In genomic region chr2:156320491-156320896, GRCh38 we compare ENCODE assay signal across 10 cellular contexts. TPM values are rescaled to one million over a fixed set of nuclear protein-coding genes. Genes with fewer than 3 reads are reported as not detected.
A peak's percentile ranks its signal among the peaks of the same experiment; 100 is the strongest.
DNase-seq lines count a peak whose midpoint lies in the region; ATAC-seq and TF ChIP-seq lines count a peak whose summit lies in the region.
"Had no signal": no experiment of that assay in that cellular context is flagged by ENCODE, and none has a peak within 500 bp of the region (broad histone marks: within the 10 kb centered on the region; RNA-seq: fewer than 3 reads in every experiment).

No MANE protein-coding gene starts in this region.

- H3K4me1 ChIP-seq in duodenal mucosa (ENCODE audit: control insufficient read depth in 1 of 2, insufficient read depth in 2 of 2, low read length in 2 of 2) (peaks cover 15 to 20% of the 10 kb centered on the region in 2 donors), mucosa of rectum (ENCODE audit: control insufficient read depth in 2 of 2, insufficient read depth in 2 of 2, low read length in 2 of 2) (peaks cover 7 to 19% of the 10 kb centered on the region in 2 donors)

- H3K27me3 ChIP-seq in duodenal mucosa (ENCODE audit: control insufficient read depth in 1 of 2, insufficient read depth in 2 of 2, low read length in 2 of 2) (peaks cover 19 to 25% of the 10 kb centered on the region in 2 donors), mucosa of rectum (ENCODE audit: control insufficient read depth in 2 of 2, insufficient read depth in 2 of 2, low read length in 2 of 2) (peaks cover 5 to 16% of the 10 kb centered on the region in 2 donors)

- H3K4me3 ChIP-seq in duodenal mucosa (ENCODE audit: low read depth in 1 of 2, low read length in 2 of 2) (peak overlapping the region; percentile 79 to 80), mucosa of rectum (ENCODE audit: low read length in 2 of 2) (peak overlapping the region; percentile 65 to 73)
- H3K4me3 ChIP-seq: BLaER1 treated with 17β-estradiol and CSF1 and Interleukin-3, amounts not matched to agents 10 nM and 100 nM had no signal

- H3K27me3 Mint-ChIP-seq in activated CD8-positive, alpha-beta T cell treated with anti-CD3 and anti-CD28 coated beads for 36 hours = peaks cover 70% of the 10 kb centered on the region
- H3K27me3 Mint-ChIP-seq in activated CD8-positive, alpha-beta T cell treated with anti-CD3 and anti-CD28 coated beads, Interleukin-2, amount 10 ng/mL, durations not matched to agents 7 days and 5 days (ENCODE audit: low read depth) = peaks cover 75% of the 10 kb centered on the region
- peaks cover 85% of the 10 kb centered on the region for H3K27me3 Mint-ChIP-seq in type B pancreatic cell

- peak overlapping the region; percentile 52 for H3K27ac ChIP-seq in duodenal mucosa (ENCODE audit: low read depth, low read length)
- peak overlapping the region; percentile 50 to 61 for H3K27ac ChIP-seq in mucosa of rectum (ENCODE audit: low read depth in 2 of 2, low read length in 2 of 2)
- H3K27ac ChIP-seq: BLaER1 treated with 17β-estradiol and CSF1 and Interleukin-3, amounts not matched to agents 10 nM and 100 nM had no signal

- H3K36me3 ChIP-seq in duodenal mucosa (ENCODE audit: control insufficient read depth in 1 of 2, insufficient read depth in 2 of 2, low read length in 2 of 2) = peaks cover 0 to under 1% of the 10 kb centered on the region in 2 donors
- peaks cover 0 to 1% of the 10 kb centered on the region in 2 donors for H3K36me3 ChIP-seq in mucosa of rectum (ENCODE audit: control insufficient read depth in 2 of 2, insufficient read depth in 2 of 2, low read length in 2 of 2)

- no peak for TF ChIP-seq CTCF in activated CD8-positive, alpha-beta T cell treated with anti-CD3 and anti-CD28 coated beads for 36 hours (IDR thresholded peaks at IDR 0.05)
- peak; percentile 3 for TF ChIP-seq CTCF in type B pancreatic cell (conservative IDR thresholded peaks at IDR 0.05)

- peaks cover 36% of the 10 kb centered on the region for H3K4me1 Mint-ChIP-seq in activated CD8-positive, alpha-beta T cell treated with anti-CD3 and anti-CD28 coated beads for 36 hours (ENCODE audit: low read depth)
- peaks cover 37% of the 10 kb centered on the region for H3K4me1 Mint-ChIP-seq in activated CD8-positive, alpha-beta T cell treated with anti-CD3 and anti-CD28 coated beads, Interleukin-2, amount 10 ng/mL, durations not matched to agents 7 days and 5 days (ENCODE audit: low read depth)
- peaks cover 3% of the 10 kb centered on the region for H3K4me1 Mint-ChIP-seq in type B pancreatic cell (ENCODE audit: unreplicated experiment)

- H3K9ac ChIP-seq in duodenal mucosa (ENCODE audit: low read depth in 1 of 2, low read length in 2 of 2) = peak overlapping the region; percentile 55 to 76
- H3K9ac ChIP-seq in mucosa of rectum (ENCODE audit: low read depth in 1 of 2, low read length in 2 of 2) = peak overlapping the region; percentile 15 to 63
- H3K9ac ChIP-seq: BLaER1 treated with 17β-estradiol and CSF1 and Interleukin-3, amounts not matched to agents 10 nM and 100 nM had no signal

- no peak for DNase-seq in activated CD8-positive, alpha-beta T cell treated with anti-CD3 and anti-CD28 coated beads for 36 hours
- DNase-seq in activated CD8-positive, alpha-beta T cell treated with anti-CD3 and anti-CD28 coated beads, Interleukin-2, amount 10 ng/mL, durations not matched to agents 7 days and 5 days = no peak
- DNase-seq in type B pancreatic cell (ENCODE audit: extremely low spot score, unreplicated experiment) (no peak), putamen (ENCODE audit: low spot score) (no peak), NCI-H2196 treated with DMSO at 0.1 percent for 48 hours (lab: John Stamatoyannopoulos, UW; ENCODE audit: unreplicated experiment) (no peak), DMS79 treated with DMSO at 0.1 percent for 48 hours (lab: John Stamatoyannopoulos, UW) (no peak)
- DNase-seq: anterior cingulate cortex had no signal

- no peak overlapping the region for H3K27ac Mint-ChIP-seq in activated CD8-positive, alpha-beta T cell treated with anti-CD3 and anti-CD28 coated beads for 36 hours
- H3K27ac Mint-ChIP-seq in activated CD8-positive, alpha-beta T cell treated with anti-CD3 and anti-CD28 coated beads, Interleukin-2, amount 10 ng/mL, durations not matched to agents 7 days and 5 days = no peak overlapping the region
- H3K27ac Mint-ChIP-seq in type B pancreatic cell = no peak overlapping the region

- intact Hi-C loops in activated CD8-positive, alpha-beta T cell treated with anti-CD3 and anti-CD28 coated beads for 36 hours (cut with micrococcal nuclease) = no loop called here

- POLR2A ChIA-PET in activated CD8-positive, alpha-beta T cell treated with anti-CD3 and anti-CD28 coated beads for 36 hours (lab: Charles Lee) = interaction anchor here (0.6 to 1.4 kb wide), 4 partner anchors 10 to 23 kb away, joined by 3 to 5 read pairs (median 4); no protein-coding TSS in a partner anchor
- POLR2A ChIA-PET in activated CD8-positive, alpha-beta T cell treated with anti-CD3 and anti-CD28 coated beads, Interleukin-2, amount 10 ng/mL, durations not matched to agents 7 days and 5 days (lab: Charles Lee) = no interaction called here

- no peaks in the 10 kb centered on the region for H3K9me3 ChIP-seq in duodenal mucosa (ENCODE audit: control insufficient read depth in 1 of 2, low read length in 2 of 2)
- H3K9me3 ChIP-seq in mucosa of rectum (ENCODE audit: control insufficient read depth in 2 of 2, low read length in 2 of 2) = peaks cover 0 to 3% of the 10 kb centered on the region in 2 donors

- no peak for ATAC-seq in activated CD8-positive, alpha-beta T cell treated with anti-CD3 and anti-CD28 coated beads for 36 hours
- no peak for ATAC-seq in activated CD8-positive, alpha-beta T cell treated with anti-CD3 and anti-CD28 coated beads, Interleukin-2, amount 10 ng/mL, durations not matched to agents 7 days and 5 days

- H3K36me3 Mint-ChIP-seq in activated CD8-positive, alpha-beta T cell treated with anti-CD3 and anti-CD28 coated beads for 36 hours (ENCODE audit: low read depth) = peaks cover 23% of the 10 kb centered on the region
- peaks cover 8% of the 10 kb centered on the region for H3K36me3 Mint-ChIP-seq in activated CD8-positive, alpha-beta T cell treated with anti-CD3 and anti-CD28 coated beads, Interleukin-2, amount 10 ng/mL, durations not matched to agents 7 days and 5 days (ENCODE audit: low read depth)
- H3K36me3 Mint-ChIP-seq in type B pancreatic cell = peaks cover 4% of the 10 kb centered on the region

- no peaks in the 10 kb centered on the region for H3K9me3 Mint-ChIP-seq in activated CD8-positive, alpha-beta T cell treated with anti-CD3 and anti-CD28 coated beads for 36 hours
- H3K9me3 Mint-ChIP-seq in activated CD8-positive, alpha-beta T cell treated with anti-CD3 and anti-CD28 coated beads, Interleukin-2, amount 10 ng/mL, durations not matched to agents 7 days and 5 days (ENCODE audit: insufficient read depth) = no peaks in the 10 kb centered on the region
- H3K9me3 Mint-ChIP-seq in type B pancreatic cell = no peaks in the 10 kb centered on the region

- H3K4me3 Mint-ChIP-seq in activated CD8-positive, alpha-beta T cell treated with anti-CD3 and anti-CD28 coated beads for 36 hours = peak overlapping the region; percentile 39
- no peak overlapping the region for H3K4me3 Mint-ChIP-seq in activated CD8-positive, alpha-beta T cell treated with anti-CD3 and anti-CD28 coated beads, Interleukin-2, amount 10 ng/mL, durations not matched to agents 7 days and 5 days
- H3K4me3 Mint-ChIP-seq in type B pancreatic cell = peak overlapping the region; percentile 88

- CTCF ChIA-PET in activated CD8-positive, alpha-beta T cell treated with anti-CD3 and anti-CD28 coated beads for 36 hours (lab: Charles Lee) = interaction anchor here (1.3 kb wide), 1 partner anchor 268 kb away, joined by 4 read pairs; no protein-coding TSS in a partner anchor
- CTCF ChIA-PET in activated CD8-positive, alpha-beta T cell treated with anti-CD3 and anti-CD28 coated beads, Interleukin-2, amount 10 ng/mL, durations not matched to agents 7 days and 5 days (lab: Charles Lee) = no interaction called here

RNA-seq across cellular contexts. Expression of gene NR4A2, which starts 12.0 kb away (rescaled TPM):
- 10 to 100 TPM; 57.6 to 61.6 TPM for total RNA-seq in activated CD8-positive, alpha-beta T cell treated with anti-CD3 and anti-CD28 coated beads for 36 hours
- total RNA-seq in activated CD8-positive, alpha-beta T cell treated with anti-CD3 and anti-CD28 coated beads, Interleukin-2, amount 10 ng/mL, durations not matched to agents 7 days and 5 days = 1 to 10 TPM; 1.9 to 2.0 TPM
- total RNA-seq in type B pancreatic cell (ENCODE audit: low replicate concordance) = 4.4 and 11.0 TPM in 2 replicates
